Comparison of ENCODE assay signal across 1 cellular context in the genomic region with DNA sequence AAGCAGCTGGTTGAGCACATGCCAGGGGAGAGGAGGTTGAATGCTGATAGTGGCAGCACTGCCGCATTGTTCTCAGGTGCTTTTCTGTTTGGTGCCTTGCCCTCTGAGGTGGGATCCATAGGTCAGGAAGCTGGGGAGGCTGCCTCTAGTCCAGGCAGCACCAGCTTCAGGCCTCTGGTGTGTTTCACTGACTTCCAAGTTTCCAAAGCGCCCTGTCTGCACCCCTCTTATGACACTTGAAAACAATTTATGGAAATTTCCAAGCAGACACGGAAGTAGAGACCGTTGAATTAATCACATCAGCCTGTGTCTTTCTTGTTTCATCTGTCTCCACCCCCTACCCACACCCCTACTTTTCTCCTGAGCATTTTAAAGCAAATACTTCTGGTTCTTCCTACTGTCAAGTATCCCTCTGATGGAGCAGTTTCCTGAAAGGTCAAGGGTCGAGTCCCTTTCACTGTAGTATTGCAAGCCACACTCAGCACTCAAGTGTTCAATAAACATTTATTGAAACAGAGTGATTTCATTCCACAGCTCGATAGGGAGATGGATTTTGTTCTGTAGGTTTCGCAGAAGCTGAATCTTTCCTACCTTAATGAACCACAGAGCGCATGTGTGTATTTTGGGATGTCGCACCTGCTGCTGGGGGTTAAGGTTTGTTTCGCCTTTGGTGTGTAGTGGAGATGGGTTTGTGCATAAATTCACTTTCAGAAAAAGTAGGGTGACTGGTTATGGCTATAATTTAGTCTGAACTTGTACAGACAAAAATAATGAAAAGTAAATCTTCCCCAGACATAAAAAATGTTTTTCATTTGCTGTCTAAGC.
TF ChIP-seq lines count a peak whose summit lies in the region.

No MANE protein-coding gene starts in this region.

TF ChIP-seq in GM12878, 131 proteins besides CTCF, POLR2A, EP300 and RAD21:
- TF ChIP-seq, protein P1, sequence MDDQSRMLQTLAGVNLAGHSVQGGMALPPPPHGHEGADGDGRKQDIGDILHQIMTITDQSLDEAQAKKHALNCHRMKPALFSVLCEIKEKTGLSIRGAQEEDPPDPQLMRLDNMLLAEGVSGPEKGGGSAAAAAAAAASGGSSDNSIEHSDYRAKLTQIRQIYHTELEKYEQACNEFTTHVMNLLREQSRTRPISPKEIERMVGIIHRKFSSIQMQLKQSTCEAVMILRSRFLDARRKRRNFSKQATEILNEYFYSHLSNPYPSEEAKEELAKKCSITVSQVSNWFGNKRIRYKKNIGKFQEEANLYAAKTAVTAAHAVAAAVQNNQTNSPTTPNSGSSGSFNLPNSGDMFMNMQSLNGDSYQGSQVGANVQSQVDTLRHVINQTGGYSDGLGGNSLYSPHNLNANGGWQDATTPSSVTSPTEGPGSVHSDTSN (IDR thresholded peaks at IDR 0.05; ENCODE audit: insufficient replicate concordance, low read depth, low read length) = no peak
- TF ChIP-seq CREB1 (IDR thresholded peaks at IDR 0.05; ENCODE audit: low read depth) (no peak), MEF2B (IDR thresholded peaks at IDR 0.05; ENCODE audit: partially characterized antibody, poor library complexity, severe bottlenecking) (peak; percentile 29), EED (IDR thresholded peaks at IDR 0.05; ENCODE audit: low read depth) (peak; percentile 32), TAF1 (IDR thresholded peaks at IDR 0.05; ENCODE audit: borderline replicate concordance, low read depth, low read length) (no peak), FOXK2 (IDR thresholded peaks at IDR 0.05) (no peak), RFX5 (IDR thresholded peaks at IDR 0.05; ENCODE audit: low read depth, low read length) (no peak), MTA2 (IDR thresholded peaks at IDR 0.05; ENCODE audit: low read depth) (no peak), IKZF2 (IDR thresholded peaks at IDR 0.05) (0 out of 4 replicates have a peak, but pooled peaks of 1 of the 2 experiments have one; percentile 7), CHD2 (IDR thresholded peaks at IDR 0.05; ENCODE audit: borderline replicate concordance, low read depth, low read length) (no peak), RUNX3 (IDR thresholded peaks at IDR 0.05; ENCODE audit: low read length) (peak; percentile 78), MEF2A (IDR thresholded peaks at IDR 0.05; ENCODE audit: insufficient read depth, low read depth, low read length) (peak; percentile 76; the same call in 1 of the 2 replicates), ETV6 (conservative IDR thresholded peaks at IDR 0.05 in 1 of 2, IDR thresholded peaks at IDR 0.05 in 1 of 2; ENCODE audit: borderline replicate concordance in 1 of 2, low read depth in 1 of 2) (0 out of 4 replicates have a peak, but pooled peaks of 1 of the 2 experiments have one; percentile 18), TCF12 (IDR thresholded peaks at IDR 0.05; ENCODE audit: low read depth, low read length) (peak; percentile 42; the same call in 1 of the 2 replicates)
- TF ChIP-seq, protein P2, sequence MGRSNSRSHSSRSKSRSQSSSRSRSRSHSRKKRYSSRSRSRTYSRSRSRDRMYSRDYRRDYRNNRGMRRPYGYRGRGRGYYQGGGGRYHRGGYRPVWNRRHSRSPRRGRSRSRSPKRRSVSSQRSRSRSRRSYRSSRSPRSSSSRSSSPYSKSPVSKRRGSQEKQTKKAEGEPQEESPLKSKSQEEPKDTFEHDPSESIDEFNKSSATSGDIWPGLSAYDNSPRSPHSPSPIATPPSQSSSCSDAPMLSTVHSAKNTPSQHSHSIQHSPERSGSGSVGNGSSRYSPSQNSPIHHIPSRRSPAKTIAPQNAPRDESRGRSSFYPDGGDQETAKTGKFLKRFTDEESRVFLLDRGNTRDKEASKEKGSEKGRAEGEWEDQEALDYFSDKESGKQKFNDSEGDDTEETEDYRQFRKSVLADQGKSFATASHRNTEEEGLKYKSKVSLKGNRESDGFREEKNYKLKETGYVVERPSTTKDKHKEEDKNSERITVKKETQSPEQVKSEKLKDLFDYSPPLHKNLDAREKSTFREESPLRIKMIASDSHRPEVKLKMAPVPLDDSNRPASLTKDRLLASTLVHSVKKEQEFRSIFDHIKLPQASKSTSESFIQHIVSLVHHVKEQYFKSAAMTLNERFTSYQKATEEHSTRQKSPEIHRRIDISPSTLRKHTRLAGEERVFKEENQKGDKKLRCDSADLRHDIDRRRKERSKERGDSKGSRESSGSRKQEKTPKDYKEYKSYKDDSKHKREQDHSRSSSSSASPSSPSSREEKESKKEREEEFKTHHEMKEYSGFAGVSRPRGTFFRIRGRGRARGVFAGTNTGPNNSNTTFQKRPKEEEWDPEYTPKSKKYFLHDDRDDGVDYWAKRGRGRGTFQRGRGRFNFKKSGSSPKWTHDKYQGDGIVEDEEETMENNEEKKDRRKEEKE (IDR thresholded peaks at IDR 0.05) = no peak
- TF ChIP-seq, protein P3, sequence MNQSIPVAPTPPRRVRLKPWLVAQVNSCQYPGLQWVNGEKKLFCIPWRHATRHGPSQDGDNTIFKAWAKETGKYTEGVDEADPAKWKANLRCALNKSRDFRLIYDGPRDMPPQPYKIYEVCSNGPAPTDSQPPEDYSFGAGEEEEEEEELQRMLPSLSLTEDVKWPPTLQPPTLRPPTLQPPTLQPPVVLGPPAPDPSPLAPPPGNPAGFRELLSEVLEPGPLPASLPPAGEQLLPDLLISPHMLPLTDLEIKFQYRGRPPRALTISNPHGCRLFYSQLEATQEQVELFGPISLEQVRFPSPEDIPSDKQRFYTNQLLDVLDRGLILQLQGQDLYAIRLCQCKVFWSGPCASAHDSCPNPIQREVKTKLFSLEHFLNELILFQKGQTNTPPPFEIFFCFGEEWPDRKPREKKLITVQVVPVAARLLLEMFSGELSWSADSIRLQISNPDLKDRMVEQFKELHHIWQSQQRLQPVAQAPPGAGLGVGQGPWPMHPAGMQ (IDR thresholded peaks at IDR 0.05; ENCODE audit: borderline replicate concordance) = no peak
TF ChIP-seq in GM12878: peak in this region for 7.
